In the genomic region with DNA sequence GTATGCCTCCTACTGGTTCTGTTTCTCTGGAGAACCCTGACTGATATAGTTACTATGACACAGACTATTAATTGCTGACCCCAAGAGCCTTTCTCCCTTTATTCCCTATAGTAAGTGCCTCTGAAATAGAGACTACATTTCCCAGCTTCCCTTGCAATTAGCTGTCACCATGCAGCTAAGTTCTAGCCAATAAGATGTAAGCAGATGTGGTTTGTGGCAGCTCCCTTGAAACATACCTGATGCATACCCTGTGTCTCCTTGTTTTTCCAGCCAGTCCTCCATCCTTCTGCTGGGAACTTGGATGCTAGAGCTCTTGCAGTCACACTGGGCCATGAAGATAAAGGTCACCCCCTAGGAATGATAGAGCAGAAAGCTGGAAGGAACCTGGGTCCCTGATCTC, we compare ENCODE assay signal across 8 cellular contexts. TPM values are rescaled to one million over a fixed set of nuclear protein-coding genes. Genes with fewer than 3 reads are reported as not detected.
DNase-seq lines count a peak whose midpoint lies in the region; ATAC-seq and TF ChIP-seq lines count a peak whose summit lies in the region.

No MANE protein-coding gene starts in this region.

- H3K9ac ChIP-seq in DND-41 (ENCODE audit: low read depth, low read length) (no peak overlapping the region), KMS-11 (no peak overlapping the region)

- H4K20me1 ChIP-seq in DND-41 (ENCODE audit: insufficient read depth, low read length): no peaks in the 10 kb centered on the region
- no peaks in the 10 kb centered on the region for H4K20me1 ChIP-seq in KMS-11 (ENCODE audit: insufficient read depth)

- H3K4me2 ChIP-seq in DND-41 (ENCODE audit: insufficient read depth, low read length): no peak overlapping the region
- H3K4me2 ChIP-seq in KMS-11: 0 out of 2 replicates have a peak overlapping the region, but pooled peaks have one; percentile 44

- TF ChIP-seq EP300 in suprapubic skin (IDR thresholded peaks at IDR 0.05): no peak

- TF ChIP-seq CTCF in DND-41 (IDR thresholded peaks at IDR 0.05; ENCODE audit: borderline replicate concordance, extremely low read depth, low read length, poor library complexity, severe bottlenecking) (no peak), KMS-11 (conservative IDR thresholded peaks at IDR 0.05; ENCODE audit: low read depth, low read length) (no peak), dorsolateral prefrontal cortex (IDR thresholded peaks at IDR 0.05 in 54 of 56, conservative IDR thresholded peaks at IDR 0.05 in 2 of 56; ENCODE audit: low read depth in 1 of 56, partially characterized antibody in 56 of 56) (peak in 1 of 56 donors; percentile 15), suprapubic skin (IDR thresholded peaks at IDR 0.05) (no peak)

- H3K9me3 ChIP-seq in DND-41 (ENCODE audit: insufficient read depth, low read length, severe bottlenecking): no peaks in the 10 kb centered on the region
- H3K9me3 ChIP-seq in suprapubic skin: no peaks in the 10 kb centered on the region

- H3K27ac ChIP-seq in DND-41 (ENCODE audit: low read length) (no peak overlapping the region), KMS-11 (no peak overlapping the region), dorsolateral prefrontal cortex (peak overlapping the region in 55 of 59 donors; percentile 36 to 87 (median 74)), suprapubic skin (no peak overlapping the region)

- H3K27me3 ChIP-seq in DND-41 (ENCODE audit: insufficient read depth, low read length, poor library complexity): no peaks in the 10 kb centered on the region
- no peaks in the 10 kb centered on the region for H3K27me3 ChIP-seq in KMS-11 (ENCODE audit: insufficient read depth, low read depth)
- no peaks in the 10 kb centered on the region for H3K27me3 ChIP-seq in dorsolateral prefrontal cortex
- no peaks in the 10 kb centered on the region for H3K27me3 ChIP-seq in suprapubic skin

- H3K79me2 ChIP-seq in DND-41 (ENCODE audit: insufficient read depth, low read length) (no peaks in the 10 kb centered on the region), KMS-11 (ENCODE audit: insufficient read depth, low read depth) (no peaks in the 10 kb centered on the region)

- no peaks in the 10 kb centered on the region for H3K36me3 ChIP-seq in DND-41 (ENCODE audit: insufficient read depth, low read length)
- H3K36me3 ChIP-seq in KMS-11 (ENCODE audit: insufficient read depth): no peaks in the 10 kb centered on the region
- no peaks in the 10 kb centered on the region for H3K36me3 ChIP-seq in suprapubic skin

- DNase-seq in DND-41: no peak
- no peak for DNase-seq in dorsolateral prefrontal cortex
- no peak for DNase-seq in suprapubic skin (ENCODE audit: low spot score in 2 of 2)
- DNase-seq in HuH-7.5 (ENCODE audit: low spot score): no peak
- no peak for DNase-seq in OCI-M2 (lab: John Stamatoyannopoulos, UW; ENCODE audit: unreplicated experiment)

- intact Hi-C loops in dorsolateral prefrontal cortex (cut with DNase I): no loop called here

- H2AFZ ChIP-seq in DND-41 (ENCODE audit: low read depth, low read length) (no peak overlapping the region), KMS-11 (ENCODE audit: low read depth) (peak overlapping the region; percentile 57; the same call in 1 of the 2 replicates)

- H3K4me3 ChIP-seq in DND-41 (ENCODE audit: low read depth in 1 of 2, low read length in 2 of 2) (no peak overlapping the region), KMS-11 (IDR thresholded peaks at IDR 0.05; ENCODE audit: insufficient read depth, low read depth, low read length) (no peak overlapping the region), dorsolateral prefrontal cortex (no peak overlapping the region), suprapubic skin (no peak overlapping the region)

- peak; percentile 95 for ATAC-seq in DND-41 (ENCODE audit: insufficient read depth, low read depth)
- peak; percentile 95 for ATAC-seq in GM21529 (IDR thresholded peaks at IDR 0.05; ENCODE audit: unreplicated experiment)
- no peak for ATAC-seq in HG02840 (IDR thresholded peaks at IDR 0.05; ENCODE audit: low FRiP score, unreplicated experiment)

- no peaks in the 10 kb centered on the region for H3K4me1 ChIP-seq in DND-41 (ENCODE audit: insufficient read depth, low read length)
- H3K4me1 ChIP-seq in KMS-11 (ENCODE audit: low read depth, poor library complexity, severe bottlenecking): peaks cover 24% of the 10 kb centered on the region
- H3K4me1 ChIP-seq in suprapubic skin: no peaks in the 10 kb centered on the region

- no peak for TF ChIP-seq POLR2A in suprapubic skin (IDR thresholded peaks at IDR 0.05)

RNA-seq across cellular contexts. Expression of gene TMEM165, which starts 9.7 kb away (rescaled TPM):
- 100 to 1,000 TPM in 101 of 120 experiments, 10 to 100 TPM in 19; 53.1 to 690 (median 173) TPM for total RNA-seq in dorsolateral prefrontal cortex
- 100 to 1,000 TPM in 2 of 4 donors, 10 to 100 TPM in 2; 82.5 to 129 (median 98.3) TPM for total RNA-seq in suprapubic skin

RNA-seq across cellular contexts. Expression of gene SRD5A3, which starts 40.0 kb away (rescaled TPM):
- 10 to 100 TPM in 112 of 120 experiments, 1 to 10 TPM in 8; 6.0 to 34.8 (median 15.9) TPM for total RNA-seq in dorsolateral prefrontal cortex
- total RNA-seq in suprapubic skin: 10 to 100 TPM in 3 of 4 donors, 1 to 10 TPM in 1; 9.3 to 24.8 (median 17.1) TPM

Comparison
In these comparisons a context has a peak if more than half of its experiments do, and no peak if none do; other contexts are left out.
1. H3K27ac ChIP-seq: peak in dorsolateral prefrontal cortex (55 of 59); none in DND-41 (single experiment), KMS-11 (single experiment) and suprapubic skin (single experiment).